ENCODE assay signal across 29 cellular contexts in the genomic region with DNA sequence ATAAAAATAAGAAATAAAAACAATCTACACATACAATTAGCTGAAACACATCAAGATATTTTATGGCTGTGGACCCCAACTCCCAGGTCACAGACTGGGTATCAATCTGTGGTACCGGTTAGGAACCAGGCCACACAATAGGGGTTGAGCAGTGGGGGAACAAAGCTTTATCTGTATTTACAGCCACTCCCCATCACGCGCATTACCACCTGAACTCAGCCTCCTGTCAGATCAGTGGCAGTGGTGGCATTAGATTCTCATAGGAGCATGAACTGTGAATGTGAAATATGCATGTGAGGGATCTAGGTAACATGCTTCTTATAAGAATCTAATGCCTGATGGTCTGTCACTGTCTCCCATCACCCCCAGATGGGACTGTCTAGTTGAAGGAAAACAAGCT.
"Had no signal": no experiment of that assay in that cellular context is flagged by ENCODE, and none has a peak within 500 bp of the region (broad histone marks: within the 10 kb centered on the region; RNA-seq: fewer than 3 reads in every experiment).

No MANE protein-coding gene starts in this region.

- H3K36me3 ChIP-seq: adrenal gland, ascending aorta, brain microvascular endothelial cell, breast epithelium, cardiac muscle cell had no signal

- H3K4me3 ChIP-seq: adrenal gland, ascending aorta, body of pancreas, breast epithelium, cardiac muscle cell had no signal

- H3K9me3 ChIP-seq: adrenal gland, ascending aorta, body of pancreas had no signal

- DNase-seq: activated effector memory CD4-positive, alpha-beta T cell treated with anti-CD3 and anti-CD28 coated beads, Interleukin-2, amount 50 U/mL, for 16 hours; activated effector memory CD4-positive, alpha-beta T cell treated with Interleukin-2 at 50 U/mL for 16 hours; activated gamma-delta T cell; activated gamma-delta T cell treated with Interleukin-2 at 50 U/mL for 16 hours; activated naive CD4-positive, alpha-beta T cell; activated naive CD4-positive, alpha-beta T cell treated with anti-CD3 and anti-CD28 coated beads for 36 hours; activated naive CD4-positive, alpha-beta T cell treated with anti-CD3 and anti-CD28 coated beads, Interleukin-2, amount 10 ng/mL, durations not matched to agents 7 days and 5 days; activated naive CD4-positive, alpha-beta T cell treated with anti-CD3 and anti-CD28 coated beads, Interleukin-2, amount 50 U/mL, for 16 hours; activated naive CD4-positive, alpha-beta T cell treated with Interleukin-2 at 50 U/mL for 16 hours; activated naive CD8-positive, alpha-beta T cell treated with anti-CD3 and anti-CD28 coated beads for 36 hours; activated naive CD8-positive, alpha-beta T cell treated with anti-CD3 and anti-CD28 coated beads, Interleukin-2, amount 10 ng/mL, durations not matched to agents 7 days and 5 days; activated naive CD8-positive, alpha-beta T cell treated with anti-CD3 and anti-CD28 coated beads, Interleukin-2, amount 50 U/mL, for 24 hours; activated T-cell treated with anti-CD3 and anti-CD28 coated beads, Interleukin-2, amount 50 U/mL, for 24 hours; activated T-cell treated with anti-CD3 and anti-CD28 coated beads, Interleukin-2, amount 50 U/mL, for 4 hours; activated T-cell treated with anti-CD3 and anti-CD28 coated beads, Interleukin-2, amount 50 U/mL, for 48 hours; activated T-cell treated with anti-CD3 and anti-CD28 coated beads, Interleukin-2, amount 50 U/mL, for 72 hours; adrenal gland; amniotic stem cell; amygdala; anterior cingulate cortex; aorta; body of pancreas; brain microvascular endothelial cell; caudate nucleus; central memory CD4-positive, alpha-beta T cell; cerebellar nuclear complex had no signal

- H3K27ac ChIP-seq: adrenal gland, ascending aorta, body of pancreas, brain microvascular endothelial cell, breast epithelium, cardiac muscle cell had no signal

- H3K4me1 ChIP-seq: adrenal gland, ascending aorta, body of pancreas, breast epithelium had no signal
